Comparison of ENCODE assay signal across 1 cellular context in genomic region chr9:83980395-83981125, GRCh38.
TF ChIP-seq lines count a peak whose summit lies in the region.

Gene RMI1, plus strand, starts transcription at chr9:83980805. Its CDS starts 20,182 bp downstream, at chr9:84000987.

TF ChIP-seq in SK-N-SH, 30 proteins besides CTCF, POLR2A, EP300 and RAD21 (continued from another document):
- no peak for TF ChIP-seq IRF3 (IDR thresholded peaks at IDR 0.05; ENCODE audit: low read depth, low read length)
- TF ChIP-seq RFX5 (IDR thresholded peaks at IDR 0.05; ENCODE audit: low read length) = no peak
- TF ChIP-seq RCOR1 (IDR thresholded peaks at IDR 0.05; ENCODE audit: low read length) = 0 out of 2 replicates have a peak, but pooled peaks have one; percentile 25
- peak; percentile 90 for TF ChIP-seq YY1 (IDR thresholded peaks at IDR 0.05; ENCODE audit: low read depth)
- TF ChIP-seq USF2 (IDR thresholded peaks at IDR 0.05; ENCODE audit: borderline replicate concordance, low read depth, low read length) = no peak
- TF ChIP-seq FOXJ3 (CRISPR knock-in tag; IDR thresholded peaks at IDR 0.05) = no peak
- no peak for TF ChIP-seq SMC3 (IDR thresholded peaks at IDR 0.05; ENCODE audit: low read depth, low read length)
- TF ChIP-seq RXRA (IDR thresholded peaks at IDR 0.05; ENCODE audit: borderline replicate concordance, low read depth) = no peak
- TF ChIP-seq MXI1 (IDR thresholded peaks at IDR 0.05; ENCODE audit: low read depth, low read length) = peak; percentile 74; the same call in 1 of the 2 replicates
- TF ChIP-seq TCF12 (IDR thresholded peaks at IDR 0.05) = peak; percentile 31; the same call in 1 of the 2 replicates
- TF ChIP-seq SIN3A (IDR thresholded peaks at IDR 0.05; ENCODE audit: borderline replicate concordance, low read depth, low read length) = peak; percentile 71
- TF ChIP-seq MEF2A (IDR thresholded peaks at IDR 0.05; ENCODE audit: borderline replicate concordance, low read depth) = no peak; the same call in 1 of the 2 replicates
- peak; percentile 99 for TF ChIP-seq CHD2 (IDR thresholded peaks at IDR 0.05; ENCODE audit: low read length, partially characterized antibody)
